In the genomic region with DNA sequence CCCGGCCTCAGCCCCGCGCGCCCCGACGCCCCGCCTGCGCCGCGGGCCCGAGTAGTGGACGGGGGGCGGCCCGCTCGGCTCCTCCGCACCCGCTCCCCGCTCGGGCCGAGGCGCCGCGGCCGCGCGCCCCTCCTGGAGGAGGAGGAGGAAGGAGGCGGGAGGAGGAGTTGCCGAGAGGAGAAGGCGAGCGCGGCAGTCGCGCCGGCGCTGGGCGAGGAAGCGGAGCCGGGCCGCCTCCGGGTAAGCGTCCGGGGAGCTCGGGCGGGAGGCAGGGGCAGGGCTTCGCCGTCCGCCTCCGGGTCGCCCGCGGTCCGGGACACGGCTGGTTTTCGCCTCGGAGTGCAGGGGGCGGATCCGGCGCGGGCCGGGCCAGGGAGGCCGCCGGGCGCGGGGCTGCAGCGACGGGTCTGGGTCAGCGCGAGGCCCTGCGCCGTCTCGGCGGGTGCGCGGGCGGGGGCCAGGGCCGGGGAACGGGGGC, we compare ENCODE assay signal across 8 cellular contexts. TPM values are rescaled to one million over a fixed set of nuclear protein-coding genes. Genes with fewer than 3 reads are reported as not detected.
DNase-seq lines count a peak whose midpoint lies in the region; ATAC-seq and TF ChIP-seq lines count a peak whose summit lies in the region.

A gene with protein sequence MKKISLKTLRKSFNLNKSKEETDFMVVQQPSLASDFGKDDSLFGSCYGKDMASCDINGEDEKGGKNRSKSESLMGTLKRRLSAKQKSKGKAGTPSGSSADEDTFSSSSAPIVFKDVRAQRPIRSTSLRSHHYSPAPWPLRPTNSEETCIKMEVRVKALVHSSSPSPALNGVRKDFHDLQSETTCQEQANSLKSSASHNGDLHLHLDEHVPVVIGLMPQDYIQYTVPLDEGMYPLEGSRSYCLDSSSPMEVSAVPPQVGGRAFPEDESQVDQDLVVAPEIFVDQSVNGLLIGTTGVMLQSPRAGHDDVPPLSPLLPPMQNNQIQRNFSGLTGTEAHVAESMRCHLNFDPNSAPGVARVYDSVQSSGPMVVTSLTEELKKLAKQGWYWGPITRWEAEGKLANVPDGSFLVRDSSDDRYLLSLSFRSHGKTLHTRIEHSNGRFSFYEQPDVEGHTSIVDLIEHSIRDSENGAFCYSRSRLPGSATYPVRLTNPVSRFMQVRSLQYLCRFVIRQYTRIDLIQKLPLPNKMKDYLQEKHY (plus strand): TSS at position 195 of the 478 bp plus-strand sequence. CDS start 35,624 bp downstream, outside the sequence.

- 0 to 1% methylated on average over 9 to 25 of the region's 77 CpGs for WGBS in lower leg skin, 2 donors

- peak within 1 kb of the TSS; percentile 53 for H3K4me3 ChIP-seq in Jurkat, Clone E6-1 (ENCODE audit: low read length)
- peak within 1 kb of the TSS; percentile 62 for H3K4me3 ChIP-seq in lower leg skin (ENCODE audit: low read depth, poor library complexity, severe bottlenecking)

- H3K36me3 Mint-ChIP-seq in activated CD4-positive, alpha-beta T cell treated with anti-CD3 and anti-CD28 coated beads for 36 hours (ENCODE audit: low read depth): peaks cover 3% of the 10 kb centered on the region
- H3K36me3 Mint-ChIP-seq in T-helper 2 cell treated with Interferon-gamma antibody and Interleukin-4, amounts not matched to agents 5 μg/mL and 100 μg/mL, for 36 hours (ENCODE audit: low read depth): peaks cover 7% of the 10 kb centered on the region
- no peaks in the 10 kb centered on the region for H3K36me3 Mint-ChIP-seq in stimulated activated memory B cell treated with anti-CD40 and anti-IgM and Interleukin-4, amounts not matched to agents 10 μg/mL and 1 μg/mL and 100 μg/mL, for 72 hours

- DNase-seq in activated CD4-positive, alpha-beta T cell treated with anti-CD3 and anti-CD28 coated beads for 36 hours: peak; percentile 71
- no peak for DNase-seq in activated CD4-positive, alpha-beta T cell treated with anti-CD3 and anti-CD28 coated beads, Interleukin-2, amount 50 U/mL, for 1 hour
- peak; percentile 28 for DNase-seq in Jurkat, Clone E6-1 (ENCODE audit: low read depth, low spot score)
- DNase-seq in T-helper 2 cell treated with Interferon-gamma antibody and Interleukin-4, amounts not matched to agents 5 μg/mL and 100 μg/mL, for 36 hours (ENCODE audit: low spot score): peak; percentile 52
- DNase-seq in ecto neural progenitor cell (ENCODE audit: low spot score): peak; percentile 84
- peak in 1 of 2 donors; percentile 88 for DNase-seq in lower leg skin (ENCODE audit: low spot score in 2 of 2)

- intact Hi-C loops in activated CD4-positive, alpha-beta T cell treated with anti-CD3 and anti-CD28 coated beads for 36 hours (cut with DNase I, micrococcal nuclease): loop anchor here (1.0 to 5.0 kb wide), 3 partner anchors 82 to 143 kb away; partner anchors contain the start of gene RTTN (in 2 of the 2)
- intact Hi-C loops in lower leg skin (cut with DNase I; ENCODE audit: low total_unique reads): no loop called here

- POLR2A ChIA-PET in activated CD4-positive, alpha-beta T cell treated with anti-CD3 and anti-CD28 coated beads for 36 hours (lab: Charles Lee): no interaction called here

- H3K4me1 Mint-ChIP-seq in activated CD4-positive, alpha-beta T cell treated with anti-CD3 and anti-CD28 coated beads for 36 hours: peaks cover 23% of the 10 kb centered on the region
- peaks cover 14% of the 10 kb centered on the region for H3K4me1 Mint-ChIP-seq in T-helper 2 cell treated with Interferon-gamma antibody and Interleukin-4, amounts not matched to agents 5 μg/mL and 100 μg/mL, for 36 hours (ENCODE audit: low read depth)
- peaks cover 8% of the 10 kb centered on the region for H3K4me1 Mint-ChIP-seq in stimulated activated memory B cell treated with anti-CD40 and anti-IgM and Interleukin-4, amounts not matched to agents 10 μg/mL and 1 μg/mL and 100 μg/mL, for 72 hours

- CTCF ChIA-PET in activated CD4-positive, alpha-beta T cell treated with anti-CD3 and anti-CD28 coated beads for 36 hours (lab: Charles Lee): interaction anchor here (0.6 kb wide), 1 partner anchor 157 kb away, joined by 3 read pairs; no protein-coding TSS in a partner anchor

- peak within 1 kb of the TSS; percentile 82 for H3K4me3 Mint-ChIP-seq in activated CD4-positive, alpha-beta T cell treated with anti-CD3 and anti-CD28 coated beads for 36 hours
- peak within 1 kb of the TSS; percentile 91 for H3K4me3 Mint-ChIP-seq in T-helper 2 cell treated with Interferon-gamma antibody and Interleukin-4, amounts not matched to agents 5 μg/mL and 100 μg/mL, for 36 hours
- H3K4me3 Mint-ChIP-seq in stimulated activated memory B cell treated with anti-CD40 and anti-IgM and Interleukin-4, amounts not matched to agents 10 μg/mL and 1 μg/mL and 100 μg/mL, for 72 hours: peak within 1 kb of the TSS; percentile 67

- H3K9me3 Mint-ChIP-seq in activated CD4-positive, alpha-beta T cell treated with anti-CD3 and anti-CD28 coated beads for 36 hours (ENCODE audit: low read depth): no peaks in the 10 kb centered on the region
- no peaks in the 10 kb centered on the region for H3K9me3 Mint-ChIP-seq in T-helper 2 cell treated with Interferon-gamma antibody and Interleukin-4, amounts not matched to agents 5 μg/mL and 100 μg/mL, for 36 hours
- H3K9me3 Mint-ChIP-seq in stimulated activated memory B cell treated with anti-CD40 and anti-IgM and Interleukin-4, amounts not matched to agents 10 μg/mL and 1 μg/mL and 100 μg/mL, for 72 hours: no peaks in the 10 kb centered on the region

- peak; percentile 63 for ATAC-seq in activated CD4-positive, alpha-beta T cell treated with anti-CD3 and anti-CD28 coated beads for 36 hours
- ATAC-seq in GM21723 (IDR thresholded peaks at IDR 0.05; ENCODE audit: unreplicated experiment): peak; percentile 77
- ATAC-seq in stimulated activated memory B cell treated with anti-CD40 and anti-IgM and Interleukin-4, amounts not matched to agents 10 μg/mL and 1 μg/mL and 100 μg/mL, for 72 hours: peak; percentile 65

- peaks cover 19% of the 10 kb centered on the region for H3K27me3 Mint-ChIP-seq in activated CD4-positive, alpha-beta T cell treated with anti-CD3 and anti-CD28 coated beads for 36 hours
- H3K27me3 Mint-ChIP-seq in T-helper 2 cell treated with Interferon-gamma antibody and Interleukin-4, amounts not matched to agents 5 μg/mL and 100 μg/mL, for 36 hours (ENCODE audit: low read depth): peaks cover 36% of the 10 kb centered on the region
- peaks cover 53% of the 10 kb centered on the region for H3K27me3 Mint-ChIP-seq in stimulated activated memory B cell treated with anti-CD40 and anti-IgM and Interleukin-4, amounts not matched to agents 10 μg/mL and 1 μg/mL and 100 μg/mL, for 72 hours

- TF ChIP-seq POLR2A in lower leg skin (IDR thresholded peaks at IDR 0.05): peak in 1 of 2 donors; percentile 53

- H3K27ac Mint-ChIP-seq in activated CD4-positive, alpha-beta T cell treated with anti-CD3 and anti-CD28 coated beads for 36 hours: peak within 1 kb of the TSS; percentile 83
- H3K27ac Mint-ChIP-seq in T-helper 2 cell treated with Interferon-gamma antibody and Interleukin-4, amounts not matched to agents 5 μg/mL and 100 μg/mL, for 36 hours: peak within 1 kb of the TSS; percentile 70
- no peak within 1 kb of the TSS for H3K27ac Mint-ChIP-seq in stimulated activated memory B cell treated with anti-CD40 and anti-IgM and Interleukin-4, amounts not matched to agents 10 μg/mL and 1 μg/mL and 100 μg/mL, for 72 hours

- no peak for TF ChIP-seq CTCF in lower leg skin (IDR thresholded peaks at IDR 0.05)

RNA-seq across cellular contexts. Expression of the gene that starts here (rescaled TPM):
- total RNA-seq in activated CD4-positive, alpha-beta T cell treated with anti-CD3 and anti-CD28 coated beads for 36 hours: 1 to 10 TPM; 1.7 to 2.1 TPM
- polyA plus RNA-seq in Jurkat, Clone E6-1 (2012; ENCODE audit: insufficient read depth, insufficient read length): 5.6 TPM
- 10 to 100 TPM; 13.3 to 19.7 (median 18.7) TPM for total RNA-seq in lower leg skin

Comparison
In these comparisons a context has a peak if more than half of its experiments do, and no peak if none do; other contexts are left out.
1. RNA of the gene that starts here (total RNA-seq): 13.3 to 19.7 TPM in lower leg skin; 1.7 to 2.1 TPM in activated CD4-positive, alpha-beta T cell treated with anti-CD3 and anti-CD28 coated beads for 36 hours; every median in the first group is over 4 times any median in the second.
2. Peak in every context shown above with its lines, with median percentiles within 50 percentile points of each other: ATAC-seq and H3K4me3 Mint-ChIP-seq.